8 cellular contexts compared by ENCODE assay signal in the genomic region with DNA sequence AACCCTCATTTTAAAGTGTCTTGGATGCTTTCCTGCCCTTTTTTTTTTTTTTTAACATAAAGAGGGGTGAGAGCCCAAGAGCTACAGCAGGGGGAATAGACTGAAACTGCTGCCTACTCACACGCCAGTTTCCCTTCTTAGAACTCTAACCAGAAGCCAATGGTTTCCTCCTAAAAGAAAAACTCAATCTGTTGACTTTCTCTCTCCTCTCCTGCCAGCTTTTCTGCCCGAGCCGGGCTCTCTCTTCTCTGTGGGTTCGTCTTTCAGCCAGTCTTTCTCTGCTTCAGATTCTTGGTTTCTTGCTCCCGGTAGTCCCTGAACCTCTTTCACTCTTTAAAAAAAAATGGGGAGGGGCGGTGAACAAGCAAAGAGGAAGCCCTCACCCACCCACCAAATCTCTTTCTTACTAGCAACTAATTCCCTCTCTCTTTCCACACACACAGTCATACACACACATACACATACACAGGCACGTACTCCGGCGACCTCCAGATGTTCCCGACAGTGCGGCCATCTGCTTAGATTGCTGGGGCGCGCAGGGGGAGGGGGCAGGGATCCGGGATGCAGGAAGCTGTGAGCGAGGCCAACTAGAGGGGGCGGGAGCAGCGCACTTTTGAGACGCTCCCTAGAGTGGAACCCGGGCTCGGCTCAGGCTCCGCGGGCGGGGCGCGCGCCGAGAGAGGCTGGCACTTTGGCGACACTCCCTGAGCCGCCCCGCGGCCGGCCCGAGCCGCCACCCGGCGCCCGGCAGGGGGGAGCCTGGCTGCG. TPM values are rescaled to one million over a fixed set of nuclear protein-coding genes. Genes with fewer than 3 reads are reported as not detected.
DNase-seq lines count a peak whose midpoint lies in the region; ATAC-seq and TF ChIP-seq lines count a peak whose summit lies in the region.

No MANE protein-coding gene starts in this region.

- peak; percentile 53 for ATAC-seq in HG03045 (IDR thresholded peaks at IDR 0.05; ENCODE audit: unreplicated experiment)
- ATAC-seq in natural killer cell treated with Interleukin-12 subunit alpha and Interleukin-12 subunit beta and Interleukin-15 and Interleukin-18, amount 100 ng/mL, for 72 hours, result peak; percentile 60 to 63
- no peak for ATAC-seq in GM18502 (IDR thresholded peaks at IDR 0.05; ENCODE audit: poor library complexity, unreplicated experiment)

- DNase-seq in Caki2 (ENCODE audit: low read depth) (peak; percentile 86), NCI-H526 treated with DMSO at 0.1 percent for 48 hours (lab: John Stamatoyannopoulos, UW) (peak; percentile 79), foreskin fibroblast (peak; percentile 98 to 99), tibial artery (peak; percentile 91 to 94)
- peak; percentile 60 for DNase-seq in activated T-helper 2 cell treated with anti-CD3 and anti-CD28 coated beads, Interferon-gamma antibody, Interleukin-2, Interleukin-4, amounts not matched to agents 10 μg/mL and 5 μg/mL and 100 μg/mL, durations not matched to agents 14 hours and 24 hours and 36 hours (ENCODE audit: low spot score)
- DNase-seq in natural killer cell treated with Interleukin-12 subunit alpha and Interleukin-12 subunit beta and Interleukin-15 and Interleukin-18, amount 100 ng/mL, for 72 hours (ENCODE audit: low spot score), result no peak

- H3K4me3 Mint-ChIP-seq in activated T-helper 2 cell treated with anti-CD3 and anti-CD28 coated beads, Interferon-gamma antibody, Interleukin-2, Interleukin-4, amounts not matched to agents 10 μg/mL and 5 μg/mL and 100 μg/mL, durations not matched to agents 14 hours and 24 hours and 36 hours (ENCODE audit: low read depth), result peak overlapping the region; percentile 80
- peak overlapping the region; percentile 54 for H3K4me3 Mint-ChIP-seq in natural killer cell treated with Interleukin-12 subunit alpha and Interleukin-12 subunit beta and Interleukin-15 and Interleukin-18, amount 100 ng/mL, for 72 hours

- H3K27ac Mint-ChIP-seq in activated T-helper 2 cell treated with anti-CD3 and anti-CD28 coated beads, Interferon-gamma antibody, Interleukin-2, Interleukin-4, amounts not matched to agents 10 μg/mL and 5 μg/mL and 100 μg/mL, durations not matched to agents 14 hours and 24 hours and 36 hours, result peak overlapping the region; percentile 76
- H3K27ac Mint-ChIP-seq in natural killer cell treated with Interleukin-12 subunit alpha and Interleukin-12 subunit beta and Interleukin-15 and Interleukin-18, amount 100 ng/mL, for 72 hours, result no peak overlapping the region

- no peak for TF ChIP-seq CTCF in foreskin fibroblast (IDR thresholded peaks at IDR 0.05; ENCODE audit: low read depth, low read length)
- no peak for TF ChIP-seq CTCF in tibial artery (IDR thresholded peaks at IDR 0.05)

- H3K9me3 Mint-ChIP-seq in activated T-helper 2 cell treated with anti-CD3 and anti-CD28 coated beads, Interferon-gamma antibody, Interleukin-2, Interleukin-4, amounts not matched to agents 10 μg/mL and 5 μg/mL and 100 μg/mL, durations not matched to agents 14 hours and 24 hours and 36 hours, result peaks cover 6% of the 10 kb centered on the region
- H3K9me3 Mint-ChIP-seq in natural killer cell treated with Interleukin-12 subunit alpha and Interleukin-12 subunit beta and Interleukin-15 and Interleukin-18, amount 100 ng/mL, for 72 hours, result no peaks in the 10 kb centered on the region

- peak overlapping the region; percentile 92 to 99 for H3K27ac ChIP-seq in tibial artery

- H3K27me3 ChIP-seq in tibial artery, result no peaks in the 10 kb centered on the region

- H3K4me1 ChIP-seq in tibial artery, result peaks cover 0 to 50% (median 25%) of the 10 kb centered on the region in 4 donors

- no peaks in the 10 kb centered on the region for H3K9me3 ChIP-seq in tibial artery

- H3K4me3 ChIP-seq in foreskin fibroblast (ENCODE audit: low read depth in 1 of 2, low read length in 2 of 2) (peak overlapping the region; percentile 90 to 97), tibial artery (peak overlapping the region; percentile 73 to 93)

- peaks cover 20% of the 10 kb centered on the region for H3K27me3 Mint-ChIP-seq in activated T-helper 2 cell treated with anti-CD3 and anti-CD28 coated beads, Interferon-gamma antibody, Interleukin-2, Interleukin-4, amounts not matched to agents 10 μg/mL and 5 μg/mL and 100 μg/mL, durations not matched to agents 14 hours and 24 hours and 36 hours (ENCODE audit: low read depth)
- peaks cover 43 to 59% of the 10 kb centered on the region in 2 donors for H3K27me3 Mint-ChIP-seq in natural killer cell treated with Interleukin-12 subunit alpha and Interleukin-12 subunit beta and Interleukin-15 and Interleukin-18, amount 100 ng/mL, for 72 hours

- in situ Hi-C loops in Caki2 (cut with HindIII; ENCODE audit: low pct_unique_long_range_greater_than_20kb, low sequenced_read_pairs), result no loop called here

- peaks cover 22% of the 10 kb centered on the region for H3K4me1 Mint-ChIP-seq in activated T-helper 2 cell treated with anti-CD3 and anti-CD28 coated beads, Interferon-gamma antibody, Interleukin-2, Interleukin-4, amounts not matched to agents 10 μg/mL and 5 μg/mL and 100 μg/mL, durations not matched to agents 14 hours and 24 hours and 36 hours (ENCODE audit: low read depth)
- peaks cover 5 to 6% of the 10 kb centered on the region in 2 donors for H3K4me1 Mint-ChIP-seq in natural killer cell treated with Interleukin-12 subunit alpha and Interleukin-12 subunit beta and Interleukin-15 and Interleukin-18, amount 100 ng/mL, for 72 hours (ENCODE audit: low read depth in 2 of 2)

- H3K36me3 ChIP-seq in tibial artery, result no peaks in the 10 kb centered on the region

- intact Hi-C loops in activated T-helper 2 cell treated with anti-CD3 and anti-CD28 coated beads, Interferon-gamma antibody, Interleukin-2, Interleukin-4, amounts not matched to agents 10 μg/mL and 5 μg/mL and 100 μg/mL, durations not matched to agents 14 hours and 24 hours and 36 hours (cut with micrococcal nuclease), result loop anchor here (1.0 to 10.0 kb wide), 4 partner anchors 12 to 548 kb away; no protein-coding TSS in a partner anchor
- intact Hi-C loops in tibial artery (cut with DNase I; ENCODE audit: low total_unique reads), result loop anchor here (10.0 kb wide), 1 partner anchor 282 kb away; a partner anchor contains a TSS

- H3K36me3 Mint-ChIP-seq in activated T-helper 2 cell treated with anti-CD3 and anti-CD28 coated beads, Interferon-gamma antibody, Interleukin-2, Interleukin-4, amounts not matched to agents 10 μg/mL and 5 μg/mL and 100 μg/mL, durations not matched to agents 14 hours and 24 hours and 36 hours (ENCODE audit: low read depth), result peaks cover 6% of the 10 kb centered on the region
- H3K36me3 Mint-ChIP-seq in natural killer cell treated with Interleukin-12 subunit alpha and Interleukin-12 subunit beta and Interleukin-15 and Interleukin-18, amount 100 ng/mL, for 72 hours, result peaks cover 6% of the 10 kb centered on the region

RNA-seq across cellular contexts. Expression of a gene that starts 0.4 kb away (rescaled TPM):
- total RNA-seq in Caki2 (2014; rRNA removed; shearing (Covaris generic); ENCODE audit: low replicate concordance), result 48.6 and 48.9 TPM in 2 replicates
- 13.7 and 15.3 TPM in 2 replicates for total RNA-seq in activated T-helper 2 cell treated with anti-CD3 and anti-CD28 coated beads, Interferon-gamma antibody, Interleukin-2, Interleukin-4, amounts not matched to agents 10 μg/mL and 5 μg/mL and 100 μg/mL, durations not matched to agents 14 hours and 24 hours and 36 hours
- total RNA-seq in natural killer cell treated with Interleukin-12 subunit alpha and Interleukin-12 subunit beta and Interleukin-15 and Interleukin-18, amount 100 ng/mL, for 72 hours, result not detected

Comparison
In these comparisons a context has a peak if more than half of its experiments do, and no peak if none do; other contexts are left out.
1. RNA of a gene that starts 0.4 kb away (total RNA-seq): 48.6 to 48.9 TPM in Caki2 and 13.7 to 15.3 TPM in activated T-helper 2 cell treated with anti-CD3 and anti-CD28 coated beads, Interferon-gamma antibody, Interleukin-2, Interleukin-4, amounts not matched to agents 10 μg/mL and 5 μg/mL and 100 μg/mL, durations not matched to agents 14 hours and 24 hours and 36 hours; not detected in natural killer cell treated with Interleukin-12 subunit alpha and Interleukin-12 subunit beta and Interleukin-15 and Interleukin-18, amount 100 ng/mL, for 72 hours; every median in the first group is over 10 times any median in the second.